1 cellular context compared by ENCODE assay signal in the genomic region with DNA sequence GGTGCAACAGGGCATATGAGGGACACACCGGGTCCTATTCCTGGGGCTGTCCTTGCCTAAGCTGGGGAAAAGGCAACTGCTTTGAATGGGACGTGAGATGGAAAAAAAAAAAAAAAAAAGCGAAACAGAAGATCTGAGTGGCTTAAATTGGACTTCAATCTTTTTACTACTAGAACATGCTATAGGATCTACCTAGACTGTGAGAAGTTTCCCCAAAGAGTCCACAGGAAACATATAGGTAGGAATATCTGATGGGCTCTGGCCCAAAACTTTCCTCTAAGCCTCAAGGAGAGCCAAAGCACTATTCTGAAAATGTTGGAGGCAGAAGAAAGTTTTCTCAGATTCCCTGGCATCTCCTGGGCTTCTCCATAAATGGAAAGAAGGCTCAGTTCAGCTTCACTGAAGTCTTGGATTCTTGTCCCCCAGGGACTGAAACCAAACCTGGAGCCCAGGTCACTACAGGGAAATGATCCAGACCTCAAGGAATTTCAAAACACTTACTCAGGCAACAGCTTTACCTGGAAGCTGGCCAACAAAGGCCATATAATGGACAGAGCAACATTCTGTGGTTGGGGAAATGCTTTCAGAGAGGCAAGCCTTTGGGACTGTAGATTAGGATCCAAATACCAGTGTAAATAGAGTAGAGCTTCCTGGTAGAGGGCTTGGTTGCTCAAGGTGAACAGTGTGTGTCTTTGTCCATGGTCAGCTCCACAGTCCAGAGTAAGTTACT.
TF ChIP-seq lines count a peak whose summit lies in the region.

No MANE protein-coding gene starts in this region.

TF ChIP-seq in GM23338, 12 proteins besides CTCF, POLR2A, EP300 and RAD21 (continued from another document):
- TF ChIP-seq, protein P1, sequence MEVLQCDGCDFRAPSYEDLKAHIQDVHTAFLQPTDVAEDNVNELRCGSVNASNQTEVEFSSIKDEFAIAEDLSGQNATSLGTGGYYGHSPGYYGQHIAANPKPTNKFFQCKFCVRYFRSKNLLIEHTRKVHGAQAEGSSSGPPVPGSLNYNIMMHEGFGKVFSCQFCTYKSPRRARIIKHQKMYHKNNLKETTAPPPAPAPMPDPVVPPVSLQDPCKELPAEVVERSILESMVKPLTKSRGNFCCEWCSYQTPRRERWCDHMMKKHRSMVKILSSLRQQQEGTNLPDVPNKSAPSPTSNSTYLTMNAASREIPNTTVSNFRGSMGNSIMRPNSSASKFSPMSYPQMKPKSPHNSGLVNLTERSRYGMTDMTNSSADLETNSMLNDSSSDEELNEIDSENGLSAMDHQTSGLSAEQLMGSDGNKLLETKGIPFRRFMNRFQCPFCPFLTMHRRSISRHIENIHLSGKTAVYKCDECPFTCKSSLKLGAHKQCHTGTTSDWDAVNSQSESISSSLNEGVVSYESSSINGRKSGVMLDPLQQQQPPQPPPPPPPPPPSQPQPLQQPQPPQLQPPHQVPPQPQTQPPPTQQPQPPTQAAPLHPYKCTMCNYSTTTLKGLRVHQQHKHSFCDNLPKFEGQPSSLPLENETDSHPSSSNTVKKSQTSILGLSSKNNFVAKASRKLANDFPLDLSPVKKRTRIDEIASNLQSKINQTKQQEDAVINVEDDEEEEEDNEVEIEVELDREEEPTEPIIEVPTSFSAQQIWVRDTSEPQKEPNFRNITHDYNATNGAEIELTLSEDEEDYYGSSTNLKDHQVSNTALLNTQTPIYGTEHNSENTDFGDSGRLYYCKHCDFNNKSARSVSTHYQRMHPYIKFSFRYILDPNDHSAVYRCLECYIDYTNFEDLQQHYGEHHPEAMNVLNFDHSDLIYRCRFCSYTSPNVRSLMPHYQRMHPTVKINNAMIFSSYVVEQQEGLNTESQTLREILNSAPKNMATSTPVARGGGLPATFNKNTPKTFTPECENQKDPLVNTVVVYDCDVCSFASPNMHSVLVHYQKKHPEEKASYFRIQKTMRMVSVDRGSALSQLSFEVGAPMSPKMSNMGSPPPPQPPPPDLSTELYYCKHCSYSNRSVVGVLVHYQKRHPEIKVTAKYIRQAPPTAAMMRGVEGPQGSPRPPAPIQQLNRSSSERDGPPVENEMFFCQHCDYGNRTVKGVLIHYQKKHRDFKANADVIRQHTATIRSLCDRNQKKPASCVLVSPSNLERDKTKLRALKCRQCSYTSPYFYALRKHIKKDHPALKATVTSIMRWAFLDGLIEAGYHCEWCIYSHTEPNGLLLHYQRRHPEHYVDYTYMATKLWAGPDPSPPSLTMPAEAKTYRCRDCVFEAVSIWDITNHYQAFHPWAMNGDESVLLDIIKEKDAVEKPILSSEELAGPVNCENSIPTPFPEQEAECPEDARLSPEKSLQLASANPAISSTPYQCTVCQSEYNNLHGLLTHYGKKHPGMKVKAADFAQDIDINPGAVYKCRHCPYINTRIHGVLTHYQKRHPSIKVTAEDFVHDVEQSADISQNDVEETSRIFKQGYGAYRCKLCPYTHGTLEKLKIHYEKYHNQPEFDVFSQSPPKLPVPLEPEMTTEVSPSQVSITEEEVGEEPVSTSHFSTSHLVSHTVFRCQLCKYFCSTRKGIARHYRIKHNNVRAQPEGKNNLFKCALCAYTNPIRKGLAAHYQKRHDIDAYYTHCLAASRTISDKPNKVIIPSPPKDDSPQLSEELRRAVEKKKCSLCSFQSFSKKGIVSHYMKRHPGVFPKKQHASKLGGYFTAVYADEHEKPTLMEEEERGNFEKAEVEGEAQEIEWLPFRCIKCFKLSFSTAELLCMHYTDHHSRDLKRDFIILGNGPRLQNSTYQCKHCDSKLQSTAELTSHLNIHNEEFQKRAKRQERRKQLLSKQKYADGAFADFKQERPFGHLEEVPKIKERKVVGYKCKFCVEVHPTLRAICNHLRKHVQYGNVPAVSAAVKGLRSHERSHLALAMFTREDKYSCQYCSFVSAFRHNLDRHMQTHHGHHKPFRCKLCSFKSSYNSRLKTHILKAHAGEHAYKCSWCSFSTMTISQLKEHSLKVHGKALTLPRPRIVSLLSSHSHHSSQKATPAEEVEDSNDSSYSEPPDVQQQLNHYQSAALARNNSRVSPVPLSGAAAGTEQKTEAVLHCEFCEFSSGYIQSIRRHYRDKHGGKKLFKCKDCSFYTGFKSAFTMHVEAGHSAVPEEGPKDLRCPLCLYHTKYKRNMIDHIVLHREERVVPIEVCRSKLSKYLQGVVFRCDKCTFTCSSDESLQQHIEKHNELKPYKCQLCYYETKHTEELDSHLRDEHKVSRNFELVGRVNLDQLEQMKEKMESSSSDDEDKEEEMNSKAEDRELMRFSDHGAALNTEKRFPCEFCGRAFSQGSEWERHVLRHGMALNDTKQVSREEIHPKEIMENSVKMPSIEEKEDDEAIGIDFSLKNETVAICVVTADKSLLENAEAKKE (CRISPR knock-in tag; IDR thresholded peaks at IDR 0.05) = no peak
- no peak for TF ChIP-seq JUNB (IDR thresholded peaks at IDR 0.05; ENCODE audit: unreplicated experiment)
- TF ChIP-seq NANOG (IDR thresholded peaks at IDR 0.05; ENCODE audit: borderline replicate concordance) = no peak
- TF ChIP-seq CREB1 (CRISPR knock-in tag; IDR thresholded peaks at IDR 0.05; ENCODE audit: low read depth) = no peak
- no peak for TF ChIP-seq ZNF331 (CRISPR knock-in tag; IDR thresholded peaks at IDR 0.05; ENCODE audit: low read depth)
TF ChIP-seq in GM23338: peak in this region for 0.
